ENCODE assay signal across 14 cellular contexts in genomic region chr3:16697437-16698258, GRCh38.
DNase-seq lines count a peak whose midpoint lies in the region; ATAC-seq and TF ChIP-seq lines count a peak whose summit lies in the region.
"Had no signal": no experiment of that assay in that cellular context is flagged by ENCODE, and none has a peak within 500 bp of the region (broad histone marks: within the 10 kb centered on the region; RNA-seq: fewer than 3 reads in every experiment).

No MANE protein-coding gene starts in this region.

- 47 to 82% (median 75%) methylated on average over 2 of the region's 2 CpGs for WGBS in stomach, 5 donors

- H3K27me3 ChIP-seq in stomach: no peaks in the 10 kb centered on the region
- H3K27me3 ChIP-seq: sigmoid colon had no signal

- no peak overlapping the region for H3K4me3 Mint-ChIP-seq in effector memory CD8-positive, alpha-beta T cell
- H3K4me3 Mint-ChIP-seq: immature natural killer cell, type B pancreatic cell had no signal

- H3K27ac ChIP-seq in stomach: no peak overlapping the region
- H3K27ac ChIP-seq: sigmoid colon had no signal

- H3K36me3 ChIP-seq in stomach: no peaks in the 10 kb centered on the region
- H3K36me3 ChIP-seq: sigmoid colon had no signal

- intact Hi-C loops in stomach (cut with DNase I; ENCODE audit: low total_unique reads): no loop called here

- H3K36me3 Mint-ChIP-seq in effector memory CD8-positive, alpha-beta T cell (ENCODE audit: insufficient read depth): no peaks in the 10 kb centered on the region
- H3K36me3 Mint-ChIP-seq: type B pancreatic cell had no signal

- H3K4me3 ChIP-seq in foreskin fibroblast (ENCODE audit: low read depth in 1 of 2, low read length in 2 of 2) (no peak overlapping the region), stomach (no peak overlapping the region)
- H3K4me3 ChIP-seq: sigmoid colon had no signal

- no peak for ATAC-seq in effector memory CD8-positive, alpha-beta T cell (replicated peaks)

- no peak overlapping the region for H3K27ac Mint-ChIP-seq in effector memory CD8-positive, alpha-beta T cell
- H3K27ac Mint-ChIP-seq: immature natural killer cell, type B pancreatic cell had no signal

- no peak for TF ChIP-seq POLR2A in stomach (IDR thresholded peaks at IDR 0.05)

- no peaks in the 10 kb centered on the region for H3K9me3 Mint-ChIP-seq in effector memory CD8-positive, alpha-beta T cell
- H3K9me3 Mint-ChIP-seq: type B pancreatic cell had no signal

- peaks cover 0 to 3% of the 10 kb centered on the region in 2 donors for H3K4me1 Mint-ChIP-seq in effector memory CD8-positive, alpha-beta T cell (ENCODE audit: low read depth in 2 of 2)

- peaks cover 0 to 9% (median 0%) of the 10 kb centered on the region in 4 donors for H3K4me1 ChIP-seq in stomach
- H3K4me1 ChIP-seq: sigmoid colon had no signal

- DNase-seq in AG08395 (ENCODE audit: low spot score): peak; percentile 14
- DNase-seq in HS-5 (ENCODE audit: low read depth): peak; percentile 22
- peak; percentile 52 for DNase-seq in SKM-1 (lab: John Stamatoyannopoulos, UW; ENCODE audit: unreplicated experiment)
- peak; percentile 34 to 71 for DNase-seq in foreskin fibroblast
- no peak for DNase-seq in activated effector memory CD4-positive, alpha-beta T cell treated with anti-CD3 and anti-CD28 coated beads, Interleukin-2, amount 50 U/mL, for 16 hours
- no peak for DNase-seq in stomach
- no peak for DNase-seq in dermis blood vessel endothelial cell
- no peak for DNase-seq in effector memory CD8-positive, alpha-beta T cell
- DNase-seq: aorta, immature natural killer cell, NCI-H187 treated with DMSO at 0.1 percent for 48 hours, sigmoid colon, T-helper 9 cell had no signal

- no peaks in the 10 kb centered on the region for H3K9me3 ChIP-seq in stomach
- H3K9me3 ChIP-seq: sigmoid colon had no signal

- H3K27me3 Mint-ChIP-seq in effector memory CD8-positive, alpha-beta T cell: peaks cover 8% of the 10 kb centered on the region in 2 donors
- H3K27me3 Mint-ChIP-seq: type B pancreatic cell had no signal

- no peak for TF ChIP-seq EP300 in stomach (IDR thresholded peaks at IDR 0.05)

- no peak for TF ChIP-seq CTCF in foreskin fibroblast (IDR thresholded peaks at IDR 0.05; ENCODE audit: low read depth, low read length)
- TF ChIP-seq CTCF in stomach (IDR thresholded peaks at IDR 0.05): no peak

Comparison
In these comparisons a context has a peak if more than half of its experiments do, and no peak if none do; other contexts are left out.
1. DNase-seq: peak in AG08395 (single experiment), HS-5 (single experiment), SKM-1 (single experiment) and foreskin fibroblast (2 of 2); none in activated effector memory CD4-positive, alpha-beta T cell treated with anti-CD3 and anti-CD28 coated beads, Interleukin-2, amount 50 U/mL, for 16 hours (single experiment), stomach (single experiment), dermis blood vessel endothelial cell (single experiment) and effector memory CD8-positive, alpha-beta T cell (0 of 3).